In genomic region chr15:43828061-43828657, GRCh38 we compare ENCODE assay signal across 9 cellular contexts. TPM values are rescaled to one million over a fixed set of nuclear protein-coding genes. Genes with fewer than 3 reads are reported as not detected.
A peak's percentile ranks its signal among the peaks of the same experiment; 100 is the strongest.
DNase-seq lines count a peak whose midpoint lies in the region; ATAC-seq and TF ChIP-seq lines count a peak whose summit lies in the region.
"Had no signal": no experiment of that assay in that cellular context is flagged by ENCODE, and none has a peak within 500 bp of the region (broad histone marks: within the 10 kb centered on the region; RNA-seq: fewer than 3 reads in every experiment).

No MANE protein-coding gene starts in this region.

- peak overlapping the region; percentile 49 for H3K4me3 ChIP-seq in retinal pigment epithelial cell (ENCODE audit: low read length)

- peaks cover 11% of the 10 kb centered on the region for H3K36me3 Mint-ChIP-seq in central memory CD8-positive, alpha-beta T cell (ENCODE audit: insufficient read depth)

- peak overlapping the region; percentile 79 for H3K27ac Mint-ChIP-seq in central memory CD8-positive, alpha-beta T cell (ENCODE audit: low read depth)

- no peaks in the 10 kb centered on the region for H3K9me3 Mint-ChIP-seq in central memory CD8-positive, alpha-beta T cell

- peaks cover 51% of the 10 kb centered on the region for H3K4me1 Mint-ChIP-seq in central memory CD8-positive, alpha-beta T cell

- DNase-seq in DMS 273 (lab: John Stamatoyannopoulos, UW; ENCODE audit: unreplicated experiment) = peak; percentile 19
- no peak for DNase-seq in DMS 273 treated with DMSO at 0.1 percent for 48 hours (lab: John Stamatoyannopoulos, UW)
- peak; percentile 52 for DNase-seq in NCI-H69 (lab: John Stamatoyannopoulos, UW)
- DNase-seq in central memory CD8-positive, alpha-beta T cell (ENCODE audit: low spot score in 2 of 2) = no peak
- DNase-seq in retinal pigment epithelial cell (ENCODE audit: low read depth) = no peak
- DNase-seq in GM19238 (ENCODE audit: insufficient read length, low spot score) = no peak
- DNase-seq in NCI-H187 (lab: John Stamatoyannopoulos, UW) = no peak
- no peak for DNase-seq in mucosa of gallbladder (ENCODE audit: low spot score)
- DNase-seq: adrenal gland had no signal

- TF ChIP-seq CTCF in retinal pigment epithelial cell (conservative IDR thresholded peaks at IDR 0.05; ENCODE audit: low read depth, low read length) = no peak

- no peaks in the 10 kb centered on the region for H3K27me3 Mint-ChIP-seq in central memory CD8-positive, alpha-beta T cell

- peak overlapping the region; percentile 86 for H3K4me3 Mint-ChIP-seq in central memory CD8-positive, alpha-beta T cell

- ATAC-seq in central memory CD8-positive, alpha-beta T cell (replicated peaks; ENCODE audit: extremely low read depth, poor library complexity, severe bottlenecking) = peak; percentile 43

RNA-seq across cellular contexts. Expression of gene WDR76, which starts 1.4 kb away (rescaled TPM):
- 3.0 TPM for total RNA-seq in mucosa of gallbladder

RNA-seq across cellular contexts. Expression of gene MFAP1, which starts 3.7 kb away (rescaled TPM):
- 25.6 TPM for total RNA-seq in mucosa of gallbladder

RNA-seq across cellular contexts. Expression of gene HYPK, which starts 27.8 kb away (rescaled TPM):
- 10.8 TPM for total RNA-seq in mucosa of gallbladder

RNA-seq across cellular contexts. Expression of gene SERINC4, which starts 28.1 kb away (rescaled TPM):
- total RNA-seq in mucosa of gallbladder = 0.23 TPM
- total RNA-seq: adrenal gland had no signal

RNA-seq across cellular contexts. Expression of gene SERF2, which starts 36.0 kb away (rescaled TPM):
- 965 TPM for total RNA-seq in mucosa of gallbladder

Comparison
In these comparisons a context has a peak if more than half of its experiments do, and no peak if none do; other contexts are left out.
1. DNase-seq: peak in DMS 273 (single experiment) and NCI-H69 (single experiment); none in DMS 273 treated with DMSO at 0.1 percent for 48 hours (single experiment), central memory CD8-positive, alpha-beta T cell (0 of 2), retinal pigment epithelial cell (single experiment), GM19238 (single experiment), NCI-H187 (0 of 2) and mucosa of gallbladder (single experiment).